Comparison of ENCODE assay signal across 11 cellular contexts in genomic region chr3:59771760-59772159, GRCh38.
DNase-seq lines count a peak whose midpoint lies in the region; ATAC-seq and TF ChIP-seq lines count a peak whose summit lies in the region.
"Had no signal": no experiment of that assay in that cellular context is flagged by ENCODE, and none has a peak within 500 bp of the region (broad histone marks: within the 10 kb centered on the region; RNA-seq: fewer than 3 reads in every experiment).

No MANE protein-coding gene starts in this region.

- H3K36me3 Mint-ChIP-seq in chondrocyte (ENCODE audit: low read depth), result no peaks in the 10 kb centered on the region

- no peaks in the 10 kb centered on the region for H3K9me3 Mint-ChIP-seq in chondrocyte (ENCODE audit: low read depth)

- H3K27me3 Mint-ChIP-seq in chondrocyte (ENCODE audit: low read depth), result no peaks in the 10 kb centered on the region

- no peak for TF ChIP-seq CTCF in chondrocyte (IDR thresholded peaks at IDR 0.05)

- peak; percentile 95 for DNase-seq in EH (ENCODE audit: low read depth)
- DNase-seq in NCI-H460 (ENCODE audit: extremely low read depth, low read depth), result peak; percentile 31
- DNase-seq in chondrocyte (ENCODE audit: low spot score), result no peak
- DNase-seq in non-pigmented ciliary epithelial cell (ENCODE audit: low read depth), result peak; percentile 66
- DNase-seq in stimulated activated CD4-positive, alpha-beta T cell treated with anti-CD3 and anti-CD28 coated beads, Interleukin-4, amount 100 ng/mL, for 4 hours, result no peak
- DNase-seq in NCI-H187 treated with DMSO at 0.1 percent for 48 hours (lab: John Stamatoyannopoulos, UW), result no peak
- DNase-seq: aorta, GDM1, ovary had no signal

- peak overlapping the region; percentile 79 for H3K27ac Mint-ChIP-seq in chondrocyte (ENCODE audit: unreplicated experiment)

- H3K4me1 Mint-ChIP-seq in chondrocyte (ENCODE audit: low read depth), result peaks cover 43% of the 10 kb centered on the region

- no peak for ATAC-seq in GM18873 (IDR thresholded peaks at IDR 0.05; ENCODE audit: low FRiP score, unreplicated experiment)
- ATAC-seq in HG02852 (IDR thresholded peaks at IDR 0.05; ENCODE audit: unreplicated experiment), result no peak

- no peak overlapping the region for H3K4me3 Mint-ChIP-seq in chondrocyte (ENCODE audit: unreplicated experiment)

Comparison
In these comparisons a context has a peak if more than half of its experiments do, and no peak if none do; other contexts are left out.
1. DNase-seq: peak in EH (single experiment), NCI-H460 (single experiment) and non-pigmented ciliary epithelial cell (single experiment); none in chondrocyte (single experiment), stimulated activated CD4-positive, alpha-beta T cell treated with anti-CD3 and anti-CD28 coated beads, Interleukin-4, amount 100 ng/mL, for 4 hours (0 of 2) and NCI-H187 treated with DMSO at 0.1 percent for 48 hours (single experiment).